1 cellular context compared by ENCODE assay signal in the genomic region with DNA sequence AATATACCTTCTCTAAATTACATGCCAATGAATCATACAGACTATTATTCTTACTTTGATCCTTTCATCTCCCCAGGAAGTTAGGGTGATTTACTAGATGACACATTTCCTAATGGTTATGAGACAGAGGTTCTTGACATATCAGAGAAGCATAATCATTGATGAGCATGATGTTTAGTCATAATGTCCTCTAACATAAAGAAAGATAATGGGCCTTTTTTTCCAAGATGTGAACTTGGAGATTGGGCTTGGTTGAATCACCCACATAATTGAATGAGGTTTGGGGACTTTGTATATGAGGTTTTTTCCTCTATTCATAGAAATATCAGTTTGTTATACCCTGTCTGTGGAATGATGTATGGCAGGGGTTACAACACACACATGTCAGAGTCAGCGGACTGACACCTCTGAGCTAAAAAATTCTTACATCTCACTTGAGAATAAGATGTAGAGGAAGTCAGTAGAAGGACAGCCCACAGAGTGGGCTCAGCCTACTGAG.
A peak's percentile ranks its signal among the peaks of the same experiment; 100 is the strongest.
TF ChIP-seq lines count a peak whose summit lies in the region.

No MANE protein-coding gene starts in this region.

TF ChIP-seq in HEK293, 187 proteins besides CTCF, POLR2A, EP300 and RAD21 (continued from another document):
- TF ChIP-seq, protein P1, sequence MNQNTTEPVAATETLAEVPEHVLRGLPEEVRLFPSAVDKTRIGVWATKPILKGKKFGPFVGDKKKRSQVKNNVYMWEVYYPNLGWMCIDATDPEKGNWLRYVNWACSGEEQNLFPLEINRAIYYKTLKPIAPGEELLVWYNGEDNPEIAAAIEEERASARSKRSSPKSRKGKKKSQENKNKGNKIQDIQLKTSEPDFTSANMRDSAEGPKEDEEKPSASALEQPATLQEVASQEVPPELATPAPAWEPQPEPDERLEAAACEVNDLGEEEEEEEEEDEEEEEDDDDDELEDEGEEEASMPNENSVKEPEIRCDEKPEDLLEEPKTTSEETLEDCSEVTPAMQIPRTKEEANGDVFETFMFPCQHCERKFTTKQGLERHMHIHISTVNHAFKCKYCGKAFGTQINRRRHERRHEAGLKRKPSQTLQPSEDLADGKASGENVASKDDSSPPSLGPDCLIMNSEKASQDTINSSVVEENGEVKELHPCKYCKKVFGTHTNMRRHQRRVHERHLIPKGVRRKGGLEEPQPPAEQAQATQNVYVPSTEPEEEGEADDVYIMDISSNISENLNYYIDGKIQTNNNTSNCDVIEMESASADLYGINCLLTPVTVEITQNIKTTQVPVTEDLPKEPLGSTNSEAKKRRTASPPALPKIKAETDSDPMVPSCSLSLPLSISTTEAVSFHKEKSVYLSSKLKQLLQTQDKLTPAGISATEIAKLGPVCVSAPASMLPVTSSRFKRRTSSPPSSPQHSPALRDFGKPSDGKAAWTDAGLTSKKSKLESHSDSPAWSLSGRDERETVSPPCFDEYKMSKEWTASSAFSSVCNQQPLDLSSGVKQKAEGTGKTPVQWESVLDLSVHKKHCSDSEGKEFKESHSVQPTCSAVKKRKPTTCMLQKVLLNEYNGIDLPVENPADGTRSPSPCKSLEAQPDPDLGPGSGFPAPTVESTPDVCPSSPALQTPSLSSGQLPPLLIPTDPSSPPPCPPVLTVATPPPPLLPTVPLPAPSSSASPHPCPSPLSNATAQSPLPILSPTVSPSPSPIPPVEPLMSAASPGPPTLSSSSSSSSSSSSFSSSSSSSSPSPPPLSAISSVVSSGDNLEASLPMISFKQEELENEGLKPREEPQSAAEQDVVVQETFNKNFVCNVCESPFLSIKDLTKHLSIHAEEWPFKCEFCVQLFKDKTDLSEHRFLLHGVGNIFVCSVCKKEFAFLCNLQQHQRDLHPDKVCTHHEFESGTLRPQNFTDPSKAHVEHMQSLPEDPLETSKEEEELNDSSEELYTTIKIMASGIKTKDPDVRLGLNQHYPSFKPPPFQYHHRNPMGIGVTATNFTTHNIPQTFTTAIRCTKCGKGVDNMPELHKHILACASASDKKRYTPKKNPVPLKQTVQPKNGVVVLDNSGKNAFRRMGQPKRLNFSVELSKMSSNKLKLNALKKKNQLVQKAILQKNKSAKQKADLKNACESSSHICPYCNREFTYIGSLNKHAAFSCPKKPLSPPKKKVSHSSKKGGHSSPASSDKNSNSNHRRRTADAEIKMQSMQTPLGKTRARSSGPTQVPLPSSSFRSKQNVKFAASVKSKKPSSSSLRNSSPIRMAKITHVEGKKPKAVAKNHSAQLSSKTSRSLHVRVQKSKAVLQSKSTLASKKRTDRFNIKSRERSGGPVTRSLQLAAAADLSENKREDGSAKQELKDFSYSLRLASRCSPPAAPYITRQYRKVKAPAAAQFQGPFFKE (tag by site-specific recombination; IDR thresholded peaks at IDR 0.05; ENCODE audit: borderline replicate concordance) = no peak
- TF ChIP-seq ZNF473 (tag by site-specific recombination; IDR thresholded peaks at IDR 0.05) (no peak), SP3 (tag by site-specific recombination; IDR thresholded peaks at IDR 0.05) (0 out of 2 replicates have a peak, but pooled peaks have one; percentile 32), ZNF555 (tag by site-specific recombination; conservative IDR thresholded peaks at IDR 0.05) (no peak), WT1 (tag by site-specific recombination; IDR thresholded peaks at IDR 0.05) (no peak), ZNF777 (tag by site-specific recombination; IDR thresholded peaks at IDR 0.05; ENCODE audit: borderline replicate concordance) (no peak), ZNF202 (tag by site-specific recombination; IDR thresholded peaks at IDR 0.05; ENCODE audit: borderline replicate concordance) (no peak), OVOL3 (tag by site-specific recombination; IDR thresholded peaks at IDR 0.05) (no peak), ZNF677 (tag by site-specific recombination; IDR thresholded peaks at IDR 0.05) (no peak), ZNF132 (tag by site-specific recombination; IDR thresholded peaks at IDR 0.05; ENCODE audit: borderline replicate concordance) (no peak), ZNF341 (tag by site-specific recombination; IDR thresholded peaks at IDR 0.05; ENCODE audit: low read depth) (no peak), ZNF514 (tag by site-specific recombination; IDR thresholded peaks at IDR 0.05) (no peak), ZNF114 (tag by site-specific recombination; IDR thresholded peaks at IDR 0.05) (no peak), ZNF76 (tag by site-specific recombination; IDR thresholded peaks at IDR 0.05; ENCODE audit: borderline replicate concordance, low read depth) (no peak), ZNF830 (tag by site-specific recombination; IDR thresholded peaks at IDR 0.05; ENCODE audit: low read depth) (no peak), ZNF155 (tag by site-specific recombination; IDR thresholded peaks at IDR 0.05) (no peak), ZNF501 (tag by site-specific recombination; IDR thresholded peaks at IDR 0.05) (no peak), ZNF670 (tag by site-specific recombination; IDR thresholded peaks at IDR 0.05; ENCODE audit: low read depth) (no peak), ZNF629 (tag by site-specific recombination; IDR thresholded peaks at IDR 0.05) (peak; percentile 23; the same call in 1 of the 2 replicates), ZNF292 (tag by site-specific recombination; IDR thresholded peaks at IDR 0.05; ENCODE audit: borderline replicate concordance, low read depth) (no peak), ZBTB20 (tag by site-specific recombination; IDR thresholded peaks at IDR 0.05) (no peak), ZNF544 (tag by site-specific recombination; IDR thresholded peaks at IDR 0.05) (no peak), BCL11B (tag by site-specific recombination; IDR thresholded peaks at IDR 0.05; ENCODE audit: low read depth) (no peak), YY2 (tag by site-specific recombination; IDR thresholded peaks at IDR 0.05) (no peak)
- TF ChIP-seq, protein P2, sequence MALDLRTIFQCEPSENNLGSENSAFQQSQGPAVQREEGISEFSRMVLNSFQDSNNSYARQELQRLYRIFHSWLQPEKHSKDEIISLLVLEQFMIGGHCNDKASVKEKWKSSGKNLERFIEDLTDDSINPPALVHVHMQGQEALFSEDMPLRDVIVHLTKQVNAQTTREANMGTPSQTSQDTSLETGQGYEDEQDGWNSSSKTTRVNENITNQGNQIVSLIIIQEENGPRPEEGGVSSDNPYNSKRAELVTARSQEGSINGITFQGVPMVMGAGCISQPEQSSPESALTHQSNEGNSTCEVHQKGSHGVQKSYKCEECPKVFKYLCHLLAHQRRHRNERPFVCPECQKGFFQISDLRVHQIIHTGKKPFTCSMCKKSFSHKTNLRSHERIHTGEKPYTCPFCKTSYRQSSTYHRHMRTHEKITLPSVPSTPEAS (tag by site-specific recombination; IDR thresholded peaks at IDR 0.05) = no peak
